Comparison of ENCODE assay signal across 20 cellular contexts in genomic region chr3:22399566-22399965, GRCh38.
"Had no signal": no experiment of that assay in that cellular context is flagged by ENCODE, and none has a peak within 500 bp of the region (broad histone marks: within the 10 kb centered on the region; RNA-seq: fewer than 3 reads in every experiment).

No MANE protein-coding gene starts in this region.

- H3K4me1 ChIP-seq: esophagus squamous epithelium, right lobe of liver, suprapubic skin, transverse colon, uterus had no signal

- H3K27me3 ChIP-seq: cardiac muscle cell, esophagus squamous epithelium, ovary, right lobe of liver, suprapubic skin, transverse colon, uterus had no signal

- H3K4me3 ChIP-seq: cardiac muscle cell, esophagus squamous epithelium, mucosa of descending colon, ovary, right lobe of liver, smooth muscle cell, suprapubic skin, transverse colon, uterus had no signal

- DNase-seq: activated CD4-positive, alpha-beta memory T cell treated with anti-CD3 and anti-CD28 coated beads for 36 hours; activated CD4-positive, alpha-beta T cell treated with anti-CD3 and anti-CD28 coated beads for 36 hours; activated gamma-delta T cell treated with Interleukin-2 at 50 U/mL for 16 hours; activated T-cell treated with anti-CD3 and anti-CD28 coated beads for 4 hours; amniotic stem cell; effector memory CD8-positive, alpha-beta T cell; esophagus squamous epithelium; mesenchymal stem cell; mucosa of descending colon; naive B cell; ovary; right lobe of liver; stimulated activated CD4-positive, alpha-beta T cell treated with anti-CD3 and anti-CD28 coated beads, Interleukin-4, amount 100 ng/mL, for 1 hour; stimulated activated naive CD8-positive, alpha-beta T cell treated with anti-CD3 and anti-CD28 coated beads, Interleukin-15, amount 100 ng/mL, for 72 hours; transverse colon; uterus had no signal

- ATAC-seq: activated CD4-positive, alpha-beta T cell treated with anti-CD3 and anti-CD28 coated beads for 36 hours; effector memory CD8-positive, alpha-beta T cell; mucosa of descending colon; right lobe of liver; stimulated activated naive CD8-positive, alpha-beta T cell treated with anti-CD3 and anti-CD28 coated beads, Interleukin-15, amount 100 ng/mL, for 72 hours; WTC11 had no signal

- H3K36me3 ChIP-seq: cardiac muscle cell, esophagus squamous epithelium, ovary, right lobe of liver, suprapubic skin, transverse colon, uterus had no signal

- H3K9me3 ChIP-seq: mucosa of descending colon, ovary, right lobe of liver, suprapubic skin, transverse colon, uterus had no signal

- H3K4me2 ChIP-seq: smooth muscle cell had no signal

- H3K27ac ChIP-seq: cardiac muscle cell, esophagus squamous epithelium, ovary, right lobe of liver, suprapubic skin, transverse colon, uterus had no signal
